8 cellular contexts compared by ENCODE assay signal in genomic region chr9:133144887-133145466, GRCh38. TPM values are rescaled to one million over a fixed set of nuclear protein-coding genes. Genes with fewer than 3 reads are reported as not detected.
DNase-seq lines count a peak whose midpoint lies in the region; ATAC-seq, FAIRE-seq and TF ChIP-seq lines count a peak whose summit lies in the region.

No MANE protein-coding gene starts in this region.

- in situ Hi-C loops in HepG2 (cut with HindIII; ENCODE audit: extremely low pct_ligation_motif_present, low pct_unique_long_range_greater_than_20kb) = loop anchor here (5.0 to 10.0 kb wide), 2 partner anchors 38 to 100 kb away; no protein-coding TSS in a partner anchor
- in situ Hi-C loops in GM13976 (cut with MboI; ENCODE audit: low sequenced_read_pairs, unreplicated experiment) = no loop called here

- H3K4me2 ChIP-seq in HepG2 (ENCODE audit: low read depth, low read length) = peak overlapping the region; percentile 80

- CTCF ChIA-PET in activated naive CD4-positive, alpha-beta T cell treated with anti-CD3 and anti-CD28 coated beads for 36 hours (lab: Charles Lee) = interaction anchor here (0.6 to 5.7 kb wide), 20 partner anchors 11 to 241 kb away, joined by 3 to 85 read pairs (median 6); partner anchors contain the start of gene RALGDS
- CTCF ChIA-PET in activated CD8-positive, alpha-beta T cell treated with anti-CD3 and anti-CD28 coated beads, Interleukin-2, amount 10 ng/mL, durations not matched to agents 7 days and 5 days (lab: Charles Lee) = interaction anchor here (1.1 to 8.5 kb wide), 22 partner anchors 11 to 226 kb away, joined by 3 to 421 read pairs (median 8); partner anchors contain the start of genes GBGT1, GTF3C5 and RALGDS
- CTCF ChIA-PET in HepG2 (lab: Yijun Ruan, JAX; ENCODE audit: low intra/inter-chr PET ratio, low total read pairs) = interaction anchor here (5.7 kb wide), 1 partner anchor 41 kb away, joined by 70 read pairs; no protein-coding TSS in a partner anchor

- intact Hi-C loops in activated naive CD4-positive, alpha-beta T cell treated with anti-CD3 and anti-CD28 coated beads for 36 hours (cut with micrococcal nuclease) = loop anchor here (1.0 to 10.0 kb wide), 6 partner anchors 11 to 920 kb away; partner anchors contain the start of genes BRD3, GFI1B, GTF3C5 and RALGDS
- intact Hi-C loops in HepG2 (cut with micrococcal nuclease; ENCODE audit: unreplicated experiment) = loop anchor here (1.0 to 5.0 kb wide), 3 partner anchors 42 to 118 kb away; no protein-coding TSS in a partner anchor
- intact Hi-C loops in thyroid gland (cut with DNase I) = loop anchor here (10.0 kb wide), 1 partner anchor 100 kb away; no protein-coding TSS in a partner anchor

- H3K9ac ChIP-seq in HepG2 (ENCODE audit: insufficient read depth, low read depth, low read length) = 0 out of 2 replicates have a peak overlapping the region, but pooled peaks have one; percentile 47

- peaks cover 10% of the 10 kb centered on the region; the same call in 1 of the 2 replicates for H4K20me1 ChIP-seq in HepG2 (ENCODE audit: insufficient read depth, low read length)

- no peak overlapping the region for H3K27ac ChIP-seq in HepG2 (ENCODE audit: extremely low read length, insufficient read depth, low read length)
- H3K27ac ChIP-seq in thyroid gland = peak overlapping the region in 2 of 3 donors; percentile 39 to 56

- peak overlapping the region; percentile 33 for H3K27ac Mint-ChIP-seq in activated naive CD4-positive, alpha-beta T cell treated with anti-CD3 and anti-CD28 coated beads for 36 hours
- H3K27ac Mint-ChIP-seq in activated CD8-positive, alpha-beta T cell treated with anti-CD3 and anti-CD28 coated beads, Interleukin-2, amount 10 ng/mL, durations not matched to agents 7 days and 5 days = peak overlapping the region; percentile 89

- H3K9me3 Mint-ChIP-seq in activated naive CD4-positive, alpha-beta T cell treated with anti-CD3 and anti-CD28 coated beads for 36 hours = no peaks in the 10 kb centered on the region
- H3K9me3 Mint-ChIP-seq in activated CD8-positive, alpha-beta T cell treated with anti-CD3 and anti-CD28 coated beads, Interleukin-2, amount 10 ng/mL, durations not matched to agents 7 days and 5 days (ENCODE audit: insufficient read depth) = no peaks in the 10 kb centered on the region

- POLR2A ChIA-PET in activated CD8-positive, alpha-beta T cell treated with anti-CD3 and anti-CD28 coated beads, Interleukin-2, amount 10 ng/mL, durations not matched to agents 7 days and 5 days (lab: Charles Lee) = interaction anchor here (0.7 to 2.9 kb wide), 14 partner anchors 11 to 230 kb away, joined by 3 to 64 read pairs (median 7); partner anchors contain the start of genes GTF3C5 and RALGDS
- POLR2A ChIA-PET in HepG2 (lab: Yijun Ruan, JAX) = interaction anchor here (1.0 to 2.3 kb wide), 5 partner anchors 11 to 314 kb away, joined by 3 to 14 read pairs (median 7); partner anchors contain the start of genes CACFD1 and GTF3C5

- H3K4me1 Mint-ChIP-seq in activated naive CD4-positive, alpha-beta T cell treated with anti-CD3 and anti-CD28 coated beads for 36 hours (ENCODE audit: low read depth) = peaks cover 59% of the 10 kb centered on the region
- peaks cover 79% of the 10 kb centered on the region for H3K4me1 Mint-ChIP-seq in activated CD8-positive, alpha-beta T cell treated with anti-CD3 and anti-CD28 coated beads, Interleukin-2, amount 10 ng/mL, durations not matched to agents 7 days and 5 days (ENCODE audit: low read depth)

- no peaks in the 10 kb centered on the region for H3K36me3 Mint-ChIP-seq in activated naive CD4-positive, alpha-beta T cell treated with anti-CD3 and anti-CD28 coated beads for 36 hours (ENCODE audit: low read depth)
- peaks cover 19% of the 10 kb centered on the region for H3K36me3 Mint-ChIP-seq in activated CD8-positive, alpha-beta T cell treated with anti-CD3 and anti-CD28 coated beads, Interleukin-2, amount 10 ng/mL, durations not matched to agents 7 days and 5 days (ENCODE audit: low read depth)

- no peak for DNase-seq in activated naive CD4-positive, alpha-beta T cell treated with anti-CD3 and anti-CD28 coated beads for 36 hours
- DNase-seq in activated naive CD4-positive, alpha-beta T cell treated with Interleukin-2 at 50 U/mL for 16 hours = no peak
- DNase-seq in activated CD8-positive, alpha-beta T cell treated with anti-CD3 and anti-CD28 coated beads, Interleukin-2, amount 10 ng/mL, durations not matched to agents 7 days and 5 days = no peak
- DNase-seq in HepG2 (ENCODE audit: low spot score) (no peak), thyroid gland (no peak), OCI-M1 (lab: John Stamatoyannopoulos, UW) (no peak), GM13976 (ENCODE audit: low spot score) (no peak)
- no peak for DNase-seq in stimulated activated naive CD4-positive, alpha-beta T cell treated with Interleukin-2 at 50 U/mL for 16 hours (lab: John Stamatoyannopoulos, UW)

- no peak for TF ChIP-seq RAD21 in HepG2 (CRISPR knock-in tag; IDR thresholded peaks at IDR 0.05)

- no peaks in the 10 kb centered on the region for H3K27me3 Mint-ChIP-seq in activated naive CD4-positive, alpha-beta T cell treated with anti-CD3 and anti-CD28 coated beads for 36 hours (ENCODE audit: low read depth)
- H3K27me3 Mint-ChIP-seq in activated CD8-positive, alpha-beta T cell treated with anti-CD3 and anti-CD28 coated beads, Interleukin-2, amount 10 ng/mL, durations not matched to agents 7 days and 5 days (ENCODE audit: low read depth) = no peaks in the 10 kb centered on the region

- no peak for ATAC-seq in activated CD8-positive, alpha-beta T cell treated with anti-CD3 and anti-CD28 coated beads, Interleukin-2, amount 10 ng/mL, durations not matched to agents 7 days and 5 days
- no peak for ATAC-seq in HepG2

- H3K79me2 ChIP-seq in HepG2 (ENCODE audit: insufficient read depth, low read length) = peaks cover 7% of the 10 kb centered on the region

- FAIRE-seq in HepG2 (lab: Jason Lieb, UNC) = no peak

- no peaks in the 10 kb centered on the region for H3K36me3 ChIP-seq in HepG2 (replicated peaks in 1 of 2; ENCODE audit: control insufficient read depth in 1 of 2, insufficient read depth in 2 of 2, low read length in 2 of 2)
- H3K36me3 ChIP-seq in thyroid gland = no peaks in the 10 kb centered on the region

- peaks cover 69% of the 10 kb centered on the region for H3K4me1 ChIP-seq in HepG2 (ENCODE audit: insufficient read depth, low read length)
- H3K4me1 ChIP-seq in thyroid gland = peaks cover 30 to 66% of the 10 kb centered on the region in 2 donors

- TF ChIP-seq POLR2A in HepG2 (IDR thresholded peaks at IDR 0.05; ENCODE audit: insufficient read depth in 1 of 2, low read depth in 2 of 2, low read length in 2 of 2) (no peak), thyroid gland (IDR thresholded peaks at IDR 0.05) (no peak)

- no TSS peak for BruUV-seq in HepG2 (replicated peaks; lab: Mats Ljungman, UMichigan)

- H3K4me3 ChIP-seq in HepG2 (replicated peaks in 1 of 3; ENCODE audit: insufficient read depth in 1 of 3, low read depth in 2 of 3, low read length in 3 of 3) (0 out of 6 replicates have a peak overlapping the region, but pooled peaks of 1 of the 3 experiments have one; percentile 73), thyroid gland (replicated peaks in 1 of 3) (no peak overlapping the region)

- no peaks in the 10 kb centered on the region for H3K9me3 ChIP-seq in HepG2 (ENCODE audit: low read length)
- no peaks in the 10 kb centered on the region for H3K9me3 ChIP-seq in thyroid gland

- TF ChIP-seq EP300 in HepG2 (IDR thresholded peaks at IDR 0.05; ENCODE audit: low read depth in 2 of 2, low read length in 2 of 2) = no peak
- TF ChIP-seq EP300 in HepG2 (CRISPR knock-in tag; IDR thresholded peaks at IDR 0.05; ENCODE audit: borderline replicate concordance) = no peak

- WGBS in HepG2 (ENCODE audit: low lambda C conversion rate) = 79% methylated on average over 14 of the region's 14 CpGs
- WGBS in thyroid gland, 2 donors = 77 to 78% methylated on average over 14 of the region's 14 CpGs

- TF ChIP-seq CTCF in HepG2 (CRISPR knock-in tag; IDR thresholded peaks at IDR 0.05) (no peak), thyroid gland (IDR thresholded peaks at IDR 0.05) (no peak), GM13976 (IDR thresholded peaks at IDR 0.05; ENCODE audit: borderline replicate concordance, control extremely low read depth, extremely low read depth, insufficient read depth, missing control alignments) (no peak)

- no peaks in the 10 kb centered on the region; a peak in 1 of 5 replicates for H3K27me3 ChIP-seq in HepG2 (ENCODE audit: control insufficient read depth in 1 of 2, insufficient read depth in 2 of 2, low read length in 2 of 2)
- no peaks in the 10 kb centered on the region for H3K27me3 ChIP-seq in thyroid gland

- H2AFZ ChIP-seq in HepG2 (ENCODE audit: low read length) = no peak overlapping the region

- H3K4me3 Mint-ChIP-seq in activated naive CD4-positive, alpha-beta T cell treated with anti-CD3 and anti-CD28 coated beads for 36 hours = no peak overlapping the region
- peak overlapping the region; percentile 69 for H3K4me3 Mint-ChIP-seq in activated CD8-positive, alpha-beta T cell treated with anti-CD3 and anti-CD28 coated beads, Interleukin-2, amount 10 ng/mL, durations not matched to agents 7 days and 5 days

RNA-seq across cellular contexts. Expression of gene GBGT1, which starts 18.7 kb away (rescaled TPM):
- total RNA-seq in activated naive CD4-positive, alpha-beta T cell treated with anti-CD3 and anti-CD28 coated beads for 36 hours = 1 to 10 TPM; 3.9 to 4.7 TPM
- total RNA-seq in activated CD8-positive, alpha-beta T cell treated with anti-CD3 and anti-CD28 coated beads, Interleukin-2, amount 10 ng/mL, durations not matched to agents 7 days and 5 days = 1 to 10 TPM; 3.1 to 4.1 TPM
- total RNA-seq in HepG2 (2016; rRNA removed; fragmentation: Illumina TruSeq; extraction: Trizol) = not detected in 2 replicates
- 0.10 TPM in 1 of 2 replicates, not detected in the other for total RNA-seq in HepG2 (2016; cell fraction: cytosol; rRNA removed; fragmentation: Illumina TruSeq; extraction: Trizol; ENCODE audit: low read depth)
- not detected in 2 replicates for total RNA-seq in HepG2 (2016; cell fraction: insoluble cytoplasmic fraction; rRNA removed; fragmentation: Illumina TruSeq; extraction: Trizol)
- total RNA-seq in HepG2 (2016; cell fraction: membrane; rRNA removed; fragmentation: Illumina TruSeq; extraction: Trizol) = not detected in 2 replicates
- total RNA-seq in HepG2 (2016; cell fraction: nucleus; rRNA removed; fragmentation: Illumina TruSeq; extraction: Trizol) = not detected in 2 replicates
- polyA plus RNA-seq in HepG2 (2011; rRNA removed) = not detected in 2 replicates
- not detected in 2 replicates for polyA plus RNA-seq in HepG2 (2011; cell fraction: cytosol; rRNA removed)
- not detected in 2 replicates for polyA plus RNA-seq in HepG2 (2011; cell fraction: nucleus; rRNA removed)
- polyA plus RNA-seq in HepG2 (2012) = not detected in 2 replicates
- polyA plus RNA-seq in HepG2 (2016; cell fraction: cytosol; fragmentation: Illumina TruSeq; extraction: Trizol; ENCODE audit: low read depth) = not detected in 2 replicates
- not detected in 2 replicates for polyA plus RNA-seq in HepG2 (2016; cell fraction: insoluble cytoplasmic fraction; fragmentation: Illumina TruSeq; extraction: Trizol; ENCODE audit: low read depth)
- polyA plus RNA-seq in HepG2 (2016; cell fraction: membrane; fragmentation: Illumina TruSeq; extraction: Trizol; ENCODE audit: low read depth) = not detected in 2 replicates
- not detected in 2 replicates for polyA plus RNA-seq in HepG2 (2016; cell fraction: nucleus; fragmentation: Illumina TruSeq; extraction: Trizol; ENCODE audit: insufficient read depth, low read depth)
- polyA minus RNA-seq in HepG2 (2011; rRNA and poly(A)+ RNA removed; ENCODE audit: low replicate concordance) = not detected in 2 replicates
- not detected in 2 replicates for polyA minus RNA-seq in HepG2 (2011; cell fraction: cytosol; rRNA and poly(A)+ RNA removed)
- polyA minus RNA-seq in HepG2 (2011; cell fraction: nucleus; rRNA and poly(A)+ RNA removed) = not detected in 2 replicates
- 10 to 100 TPM; 21.4 to 45.0 (median 25.1) TPM for total RNA-seq in thyroid gland

RNA-seq across cellular contexts. Expression of gene RALGDS, which starts 23.9 kb away (rescaled TPM):
- 10 to 100 TPM; 29.5 to 32.5 TPM for total RNA-seq in activated naive CD4-positive, alpha-beta T cell treated with anti-CD3 and anti-CD28 coated beads for 36 hours
- total RNA-seq in activated CD8-positive, alpha-beta T cell treated with anti-CD3 and anti-CD28 coated beads, Interleukin-2, amount 10 ng/mL, durations not matched to agents 7 days and 5 days = 100 to 1,000 TPM in 1 of 2 experiments, 10 to 100 TPM in 1; 85.7 to 102 TPM
- total RNA-seq in HepG2 (2016; rRNA removed; fragmentation: Illumina TruSeq; extraction: Trizol) (8.8 and 12.9 TPM in 2 replicates), thyroid gland (10 to 100 TPM; 32.2 to 55.3 (median 43.5) TPM)
- 4.2 and 5.7 TPM in 2 replicates for total RNA-seq in HepG2 (2016; cell fraction: cytosol; rRNA removed; fragmentation: Illumina TruSeq; extraction: Trizol; ENCODE audit: low read depth)
- total RNA-seq in HepG2 (2016; cell fraction: insoluble cytoplasmic fraction; rRNA removed; fragmentation: Illumina TruSeq; extraction: Trizol) = 7.3 and 12.1 TPM in 2 replicates
- total RNA-seq in HepG2 (2016; cell fraction: membrane; rRNA removed; fragmentation: Illumina TruSeq; extraction: Trizol) = 15.5 and 15.7 TPM in 2 replicates
- total RNA-seq in HepG2 (2016; cell fraction: nucleus; rRNA removed; fragmentation: Illumina TruSeq; extraction: Trizol) = 10.4 and 11.0 TPM in 2 replicates
- polyA plus RNA-seq in HepG2 (2011; rRNA removed) = 25.5 and 28.8 TPM in 2 replicates
- 14.9 and 17.8 TPM in 2 replicates for polyA plus RNA-seq in HepG2 (2011; cell fraction: cytosol; rRNA removed)
- 104 and 131 TPM in 2 replicates for polyA plus RNA-seq in HepG2 (2011; cell fraction: nucleus; rRNA removed)
- polyA plus RNA-seq in HepG2 (2012) = 12.0 and 15.7 TPM in 2 replicates
- polyA plus RNA-seq in HepG2 (2016; cell fraction: cytosol; fragmentation: Illumina TruSeq; extraction: Trizol; ENCODE audit: low read depth) = 4.1 and 4.2 TPM in 2 replicates
- polyA plus RNA-seq in HepG2 (2016; cell fraction: insoluble cytoplasmic fraction; fragmentation: Illumina TruSeq; extraction: Trizol; ENCODE audit: low read depth) = 8.9 and 12.0 TPM in 2 replicates
- polyA plus RNA-seq in HepG2 (2016; cell fraction: membrane; fragmentation: Illumina TruSeq; extraction: Trizol; ENCODE audit: low read depth) = 11.6 and 12.4 TPM in 2 replicates
- 28.7 and 31.3 TPM in 2 replicates for polyA plus RNA-seq in HepG2 (2016; cell fraction: nucleus; fragmentation: Illumina TruSeq; extraction: Trizol; ENCODE audit: insufficient read depth, low read depth)
- 20.8 and 24.6 TPM in 2 replicates for polyA minus RNA-seq in HepG2 (2011; rRNA and poly(A)+ RNA removed; ENCODE audit: low replicate concordance)
- 4.8 and 5.6 TPM in 2 replicates for polyA minus RNA-seq in HepG2 (2011; cell fraction: cytosol; rRNA and poly(A)+ RNA removed)
- polyA minus RNA-seq in HepG2 (2011; cell fraction: nucleus; rRNA and poly(A)+ RNA removed) = 17.0 and 17.4 TPM in 2 replicates
